ENCODE assay signal across 18 cellular contexts in genomic region chr16:59878479-59878878, GRCh38.
DNase-seq lines count a peak whose midpoint lies in the region; ATAC-seq, FAIRE-seq and TF ChIP-seq lines count a peak whose summit lies in the region.
"Had no signal": no experiment of that assay in that cellular context is flagged by ENCODE, and none has a peak within 500 bp of the region (broad histone marks: within the 10 kb centered on the region; RNA-seq: fewer than 3 reads in every experiment).

No MANE protein-coding gene starts in this region.

- H3K4me3 Mint-ChIP-seq in activated T-helper 17 cell treated with anti-CD3 and anti-CD28 coated beads, Interleukin-2, amount 50 U/mL, for 72 hours = no peak overlapping the region
- H3K4me3 Mint-ChIP-seq: activated T-cell treated with anti-CD3 and anti-CD28 coated beads, Interleukin-2, amount 50 U/mL, for 24 hours; CD14-positive monocyte had no signal

- H3K4me3 ChIP-seq in hepatocyte = no peak overlapping the region
- H3K4me3 ChIP-seq: ascending aorta, lung had no signal

- H3K27ac ChIP-seq in hepatocyte = no peak overlapping the region
- H3K27ac ChIP-seq: ascending aorta had no signal

- no peaks in the 10 kb centered on the region for H3K79me2 ChIP-seq in hepatocyte

- DNase-seq in COLO829 (ENCODE audit: low spot score) (peak; percentile 30), HPDE6-E6E7 (ENCODE audit: extremely low spot score) (peak; percentile 85), SW480 (ENCODE audit: low spot score) (peak; percentile 21), hepatocyte (ENCODE audit: low spot score) (peak; percentile 15), GM12892 (ENCODE audit: insufficient read length) (no peak)
- DNase-seq: activated CD4-positive, CD25-positive, alpha-beta regulatory T cell treated with anti-CD3 and anti-CD28 coated beads, Interleukin-2, amount 50 U/mL, for 72 hours; activated T-cell treated with anti-CD3 and anti-CD28 coated beads, Interleukin-2, amount 50 U/mL, for 24 hours; MV-4-11; NCI-H524; stimulated activated CD4-positive, alpha-beta T cell treated with anti-CD3 and anti-CD28 coated beads, Interleukin-2, amount 100 ng/mL, for 24 hours; stimulated activated naive CD4-positive, alpha-beta T cell; SW 1271 had no signal

- no peaks in the 10 kb centered on the region for H3K36me3 Mint-ChIP-seq in activated T-helper 17 cell treated with anti-CD3 and anti-CD28 coated beads, Interleukin-2, amount 50 U/mL, for 72 hours (ENCODE audit: low read depth)
- H3K36me3 Mint-ChIP-seq: CD14-positive monocyte had no signal

- no peak overlapping the region for H3K4me2 ChIP-seq in hepatocyte

- H3K9me3 ChIP-seq in hepatocyte (ENCODE audit: low read depth) = no peaks in the 10 kb centered on the region
- H3K9me3 ChIP-seq: ascending aorta had no signal

- H3K9me3 Mint-ChIP-seq in activated T-helper 17 cell treated with anti-CD3 and anti-CD28 coated beads, Interleukin-2, amount 50 U/mL, for 72 hours = peaks cover 22% of the 10 kb centered on the region

- H3K27ac Mint-ChIP-seq in activated T-helper 17 cell treated with anti-CD3 and anti-CD28 coated beads, Interleukin-2, amount 50 U/mL, for 72 hours = no peak overlapping the region
- H3K27ac Mint-ChIP-seq: activated T-cell treated with anti-CD3 and anti-CD28 coated beads, Interleukin-2, amount 50 U/mL, for 24 hours; CD14-positive monocyte had no signal

- H3K36me3 ChIP-seq in hepatocyte (replicated peaks; ENCODE audit: insufficient read depth, low read depth) = no peaks in the 10 kb centered on the region
- H3K36me3 ChIP-seq: ascending aorta had no signal

- no peak overlapping the region for H2AFZ ChIP-seq in hepatocyte

- no peaks in the 10 kb centered on the region for H3K27me3 ChIP-seq in hepatocyte
- H3K27me3 ChIP-seq: ascending aorta had no signal

- no peaks in the 10 kb centered on the region for H3K27me3 Mint-ChIP-seq in activated T-helper 17 cell treated with anti-CD3 and anti-CD28 coated beads, Interleukin-2, amount 50 U/mL, for 72 hours
- H3K27me3 Mint-ChIP-seq: activated T-cell treated with anti-CD3 and anti-CD28 coated beads, Interleukin-2, amount 50 U/mL, for 24 hours had no signal

- FAIRE-seq in GM12892 (lab: Jason Lieb, UNC) = no peak

- H4K20me1 ChIP-seq in hepatocyte (ENCODE audit: insufficient read depth, poor library complexity, severe bottlenecking) = no peaks in the 10 kb centered on the region

- WGBS in hepatocyte (ENCODE audit: low lambda C conversion rate, missing lambda C conversion rate) = 56% methylated on average over 3 of the region's 3 CpGs

- no peak for TF ChIP-seq CTCF in hepatocyte (IDR thresholded peaks at IDR 0.05; ENCODE audit: poor library complexity)

- TF ChIP-seq POLR2A in GM12892 (IDR thresholded peaks at IDR 0.05; ENCODE audit: low read depth, low read length) = no peak

- H3K4me1 Mint-ChIP-seq in activated T-helper 17 cell treated with anti-CD3 and anti-CD28 coated beads, Interleukin-2, amount 50 U/mL, for 72 hours = no peaks in the 10 kb centered on the region
- H3K4me1 Mint-ChIP-seq: CD14-positive monocyte had no signal

- H3K9me2 ChIP-seq in hepatocyte (replicated peaks; ENCODE audit: insufficient read depth) = no peaks in the 10 kb centered on the region

- no peak for ATAC-seq in activated T-helper 17 cell treated with anti-CD3 and anti-CD28 coated beads, Interleukin-2, amount 50 U/mL, for 72 hours (replicated peaks)
- no peak for ATAC-seq in HG02623 (IDR thresholded peaks at IDR 0.05; ENCODE audit: unreplicated experiment)
- ATAC-seq in GM19328 (IDR thresholded peaks at IDR 0.05; ENCODE audit: unreplicated experiment) = no peak

- no peaks in the 10 kb centered on the region for H3K4me1 ChIP-seq in hepatocyte (ENCODE audit: insufficient read depth)
- H3K4me1 ChIP-seq: ascending aorta had no signal
